In genomic region chr1:16375521-16376359, GRCh38 we compare ENCODE assay signal across 10 cellular contexts. TPM values are rescaled to one million over a fixed set of nuclear protein-coding genes. Genes with fewer than 3 reads are reported as not detected.
DNase-seq lines count a peak whose midpoint lies in the region; ATAC-seq and TF ChIP-seq lines count a peak whose summit lies in the region.
"Had no signal": no experiment of that assay in that cellular context is flagged by ENCODE, and none has a peak within 500 bp of the region (broad histone marks: within the 10 kb centered on the region; RNA-seq: fewer than 3 reads in every experiment).

No MANE protein-coding gene starts in this region.

- H3K4me1 Mint-ChIP-seq in CD14-positive monocyte (peaks cover 51% of the 10 kb centered on the region), endodermal cell (peaks cover 31% of the 10 kb centered on the region)
- peaks cover 59 to 87% (median 72%) of the 10 kb centered on the region in 7 donors for H3K4me1 Mint-ChIP-seq in naive thymus-derived CD4-positive, alpha-beta T cell

- H3K9ac ChIP-seq in endodermal cell (ENCODE audit: extremely low read depth, low read length, poor library complexity, severe bottlenecking): no peak overlapping the region
- H3K9ac ChIP-seq: KMS-11 had no signal

- peak overlapping the region; percentile 69 for H3K27ac ChIP-seq in RWPE1
- no peak overlapping the region for H3K27ac ChIP-seq in endodermal cell (ENCODE audit: low read depth, low read length)
- peak overlapping the region; percentile 4 for H3K27ac ChIP-seq in naive thymus-derived CD4-positive, alpha-beta T cell (ENCODE audit: low read depth, low read length)
- H3K27ac ChIP-seq: KMS-11 had no signal

- no peaks in the 10 kb centered on the region for H3K27me3 ChIP-seq in endodermal cell (ENCODE audit: control insufficient read depth, insufficient read depth, low read length, poor library complexity, severe bottlenecking)
- no peaks in the 10 kb centered on the region for H3K27me3 ChIP-seq in naive thymus-derived CD4-positive, alpha-beta T cell (ENCODE audit: control insufficient read depth in 2 of 2, insufficient read depth in 2 of 2, low read length in 2 of 2)

- H3K4me3 Mint-ChIP-seq in CD14-positive monocyte (no peak overlapping the region), endodermal cell (peak overlapping the region; percentile 10)
- H3K4me3 Mint-ChIP-seq in naive thymus-derived CD4-positive, alpha-beta T cell: peak overlapping the region in 8 of 10 donors; percentile 23 to 64 (median 36)

- H3K4me1 ChIP-seq in endodermal cell (ENCODE audit: control insufficient read depth, insufficient read depth, low read length): peaks cover 11% of the 10 kb centered on the region
- peaks cover 24 to 26% of the 10 kb centered on the region in 2 donors for H3K4me1 ChIP-seq in naive thymus-derived CD4-positive, alpha-beta T cell (ENCODE audit: control insufficient read depth in 2 of 2, insufficient read depth in 2 of 2, low read length in 2 of 2)

- CTCF ChIA-PET in RWPE1 (lab: Yijun Ruan, JAX): interaction anchor here (0.7 to 1.1 kb wide), 2 partner anchors 64 to 297 kb away, joined by 3 to 5 read pairs; no protein-coding TSS in a partner anchor
- CTCF ChIA-PET in naive thymus-derived CD4-positive, alpha-beta T cell (lab: Charles Lee): interaction anchor here (0.9 kb wide), 1 partner anchor 12 kb away, joined by 4 read pairs; no protein-coding TSS in a partner anchor

- POLR2A ChIA-PET in RWPE1 (lab: Yijun Ruan, JAX; ENCODE audit: low non-redundant PET): no interaction called here
- POLR2A ChIA-PET in naive thymus-derived CD4-positive, alpha-beta T cell (lab: Charles Lee): interaction anchor here (0.6 to 1.3 kb wide), 5 partner anchors 9 to 53 kb away, joined by 3 to 4 read pairs (median 3); partner anchors contain the start of genes FBXO42 and SZRD1

- no peak overlapping the region for H3K4me3 ChIP-seq in endodermal cell (ENCODE audit: low read length)
- H3K4me3 ChIP-seq in naive thymus-derived CD4-positive, alpha-beta T cell (ENCODE audit: low read length): no peak overlapping the region

- H3K9me3 ChIP-seq in endodermal cell (ENCODE audit: control insufficient read depth, low read length): no peaks in the 10 kb centered on the region
- no peaks in the 10 kb centered on the region for H3K9me3 ChIP-seq in naive thymus-derived CD4-positive, alpha-beta T cell (ENCODE audit: control insufficient read depth in 2 of 3, low read length in 3 of 3)

- intact Hi-C loops in CD14-positive monocyte (cut with micrococcal nuclease): no loop called here
- intact Hi-C loops in naive thymus-derived CD4-positive, alpha-beta T cell (cut with micrococcal nuclease): no loop called here

- peaks cover 18 to 43% of the 10 kb centered on the region in 2 donors for H3K36me3 Mint-ChIP-seq in CD14-positive monocyte
- peaks cover 19% of the 10 kb centered on the region for H3K36me3 Mint-ChIP-seq in endodermal cell (ENCODE audit: low read depth)
- peaks cover 4 to 17% (median 11%) of the 10 kb centered on the region in 5 donors for H3K36me3 Mint-ChIP-seq in naive thymus-derived CD4-positive, alpha-beta T cell

- DNase-seq in CD14-positive monocyte (ENCODE audit: low spot score): no peak
- no peak for DNase-seq in RWPE1 (ENCODE audit: low spot score)
- DNase-seq in endodermal cell: no peak
- DNase-seq in naive thymus-derived CD4-positive, alpha-beta T cell: no peak
- DNase-seq in activated gamma-delta T cell (lab: John Stamatoyannopoulos, UW): no peak
- DNase-seq in H4 (ENCODE audit: low spot score): no peak
- no peak for DNase-seq in RKO (ENCODE audit: low spot score)
- DNase-seq: naive B cell had no signal

- peaks cover 4% of the 10 kb centered on the region for H3K36me3 ChIP-seq in endodermal cell (ENCODE audit: control insufficient read depth, insufficient read depth, low read length)
- H3K36me3 ChIP-seq in naive thymus-derived CD4-positive, alpha-beta T cell (ENCODE audit: control insufficient read depth in 2 of 3, insufficient read depth in 3 of 3, low read length in 3 of 3): peaks cover 0 to 6% (median 5%) of the 10 kb centered on the region in 3 experiments

- TF ChIP-seq CTCF in CD14-positive monocyte (IDR thresholded peaks at IDR 0.05) (no peak), RWPE1 (conservative IDR thresholded peaks at IDR 0.05; ENCODE audit: low read depth) (no peak), endodermal cell (conservative IDR thresholded peaks at IDR 0.05) (no peak)

- 80 to 89% methylated on average over 6 to 15 of the region's 15 CpGs for WGBS in endodermal cell (ENCODE audit: insufficient coverage in 1 of 2, insufficient read length in 1 of 2), 2 experiments

- H3K27me3 Mint-ChIP-seq in CD14-positive monocyte (ENCODE audit: low read depth in 3 of 3): no peaks in the 10 kb centered on the region
- no peaks in the 10 kb centered on the region for H3K27me3 Mint-ChIP-seq in endodermal cell (ENCODE audit: insufficient read depth)
- H3K27me3 Mint-ChIP-seq in naive thymus-derived CD4-positive, alpha-beta T cell: no peaks in the 10 kb centered on the region
- H3K27me3 Mint-ChIP-seq: naive B cell had no signal

- no peaks in the 10 kb centered on the region for H3K9me3 Mint-ChIP-seq in CD14-positive monocyte
- H3K9me3 Mint-ChIP-seq in endodermal cell: no peaks in the 10 kb centered on the region
- no peaks in the 10 kb centered on the region for H3K9me3 Mint-ChIP-seq in naive thymus-derived CD4-positive, alpha-beta T cell
- H3K9me3 Mint-ChIP-seq: naive B cell had no signal

- peak overlapping the region; percentile 42 to 87 (median 64) for H3K27ac Mint-ChIP-seq in CD14-positive monocyte
- peak overlapping the region; percentile 60 for H3K27ac Mint-ChIP-seq in endodermal cell
- H3K27ac Mint-ChIP-seq in naive thymus-derived CD4-positive, alpha-beta T cell: peak overlapping the region in 5 of 9 donors; percentile 34 to 78 (median 55)

- no peak for ATAC-seq in naive thymus-derived CD4-positive, alpha-beta T cell
- ATAC-seq in HG02642 (IDR thresholded peaks at IDR 0.05; ENCODE audit: poor library complexity, unreplicated experiment): no peak

RNA-seq across cellular contexts. Expression of gene SZRD1, which starts 8.7 kb away (rescaled TPM):
- polyA plus RNA-seq in CD14-positive monocyte: 10 to 100 TPM; 46.4 to 47.2 TPM
- 100 to 1,000 TPM; 111 to 118 TPM for total RNA-seq in endodermal cell
- polyA plus RNA-seq in endodermal cell (2013, experiment 1 of 2): 81.7 TPM
- 86.2 TPM for polyA plus RNA-seq in endodermal cell (2013, experiment 2 of 2)
- 100 to 1,000 TPM in 3 of 5 experiments, 10 to 100 TPM in 2; 81.6 to 163 (median 125) TPM for total RNA-seq in naive thymus-derived CD4-positive, alpha-beta T cell
- polyA plus RNA-seq in naive thymus-derived CD4-positive, alpha-beta T cell: 10 to 100 TPM; 36.8 to 38.9 TPM
- 60.1 and 68.0 TPM in 2 replicates for total RNA-seq in H4 (2014; rRNA removed; shearing (Covaris generic))

RNA-seq across cellular contexts. Expression of gene FBXO42, which starts 23.5 kb away (rescaled TPM):
- polyA plus RNA-seq in CD14-positive monocyte: 10 to 100 TPM; 11.6 to 16.9 TPM
- total RNA-seq in endodermal cell: 10 to 100 TPM; 17.6 to 20.0 TPM
- 21.1 TPM for polyA plus RNA-seq in endodermal cell (2013, experiment 1 of 2)
- 20.9 TPM for polyA plus RNA-seq in endodermal cell (2013, experiment 2 of 2)
- total RNA-seq in naive thymus-derived CD4-positive, alpha-beta T cell: 10 to 100 TPM; 18.7 to 25.7 (median 24.6) TPM
- polyA plus RNA-seq in naive thymus-derived CD4-positive, alpha-beta T cell: 10 to 100 TPM; 17.9 to 26.7 TPM
- 9.6 and 11.4 TPM in 2 replicates for total RNA-seq in H4 (2014; rRNA removed; shearing (Covaris generic))

Comparison
In these comparisons a context has a peak if more than half of its experiments do, and no peak if none do; other contexts are left out.
1. H3K4me3 Mint-ChIP-seq: peak in endodermal cell (single experiment) and naive thymus-derived CD4-positive, alpha-beta T cell (8 of 10); none in CD14-positive monocyte (0 of 2).
2. Peak in every context shown above with its lines, with median percentiles within 50 percentile points of each other: H3K27ac Mint-ChIP-seq.